1 cellular context compared by ENCODE assay signal in genomic region chr20:47358672-47359532, GRCh38.
TF ChIP-seq lines count a peak whose summit lies in the region.

No MANE protein-coding gene starts in this region.

TF ChIP-seq in HCT116, 20 proteins besides CTCF, POLR2A, EP300 and RAD21 (continued from another document):
- TF ChIP-seq ZBTB33 (IDR thresholded peaks at IDR 0.05; ENCODE audit: extremely low read depth, insufficient replicate concordance, low read length) (peak; percentile 17), YY1 (IDR thresholded peaks at IDR 0.05; ENCODE audit: extremely low read depth, insufficient replicate concordance, low read depth, low read length) (peak; percentile 16), FOSL1 (IDR thresholded peaks at IDR 0.05; ENCODE audit: low read depth) (no peak), SRF (IDR thresholded peaks at IDR 0.05; ENCODE audit: low read depth) (no peak)
